21 cellular contexts compared by ENCODE assay signal in the genomic region with DNA sequence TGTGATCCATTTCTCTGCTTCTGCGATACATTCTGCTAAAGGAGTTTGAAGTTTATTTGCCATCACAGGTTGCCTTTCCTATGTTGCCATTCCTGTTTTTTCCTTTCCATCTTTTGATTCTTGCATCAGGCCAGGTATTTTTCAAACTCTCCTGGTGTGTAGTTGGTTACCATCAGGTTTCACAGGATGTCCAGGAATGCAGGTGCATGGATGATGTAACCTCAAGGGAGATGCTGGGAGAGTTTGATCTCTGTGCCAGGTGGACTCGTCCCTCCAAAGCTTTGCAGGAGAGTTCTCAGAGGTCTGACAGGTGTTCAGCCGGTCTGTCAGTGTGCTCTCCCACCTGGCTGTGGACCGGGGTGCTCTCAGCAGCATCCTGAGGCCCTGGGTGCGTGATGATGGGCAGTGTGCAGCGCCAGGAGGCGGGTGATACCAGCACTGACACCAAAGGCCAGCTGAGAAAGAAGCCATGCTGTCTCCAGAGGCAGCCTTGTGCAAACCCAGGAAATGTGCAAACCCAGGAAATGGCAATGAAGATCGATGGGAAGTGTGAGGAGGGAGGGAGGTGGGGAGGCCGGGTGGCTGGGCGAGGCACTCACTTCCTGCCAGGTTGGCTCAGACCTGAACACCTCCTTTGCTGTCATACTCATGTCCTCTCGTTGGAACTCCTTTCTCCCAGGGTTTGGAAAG. TPM values are rescaled to one million over a fixed set of nuclear protein-coding genes. Genes with fewer than 3 reads are reported as not detected.
DNase-seq lines count a peak whose midpoint lies in the region; ATAC-seq and TF ChIP-seq lines count a peak whose summit lies in the region.
"Had no signal": no experiment of that assay in that cellular context is flagged by ENCODE, and none has a peak within 500 bp of the region (broad histone marks: within the 10 kb centered on the region; RNA-seq: fewer than 3 reads in every experiment).

No MANE protein-coding gene starts in this region.

- peaks cover 4% of the 10 kb centered on the region for H3K4me1 ChIP-seq in hepatocyte (ENCODE audit: insufficient read depth)

- H3K4me3 ChIP-seq in hepatocyte = no peak overlapping the region
- H3K4me3 ChIP-seq: adrenal gland, tibial artery had no signal

- H3K27me3 ChIP-seq in hepatocyte = peaks cover 32% of the 10 kb centered on the region

- peak; percentile 52 for ATAC-seq in stimulated activated memory B cell treated with anti-CD40 and anti-IgM and Interleukin-4, amounts not matched to agents 10 μg/mL and 1 μg/mL and 100 μg/mL, for 72 hours
- ATAC-seq in effector memory CD8-positive, alpha-beta T cell (replicated peaks) = no peak
- ATAC-seq: activated T-cell treated with anti-CD3 and anti-CD28 coated beads, Interleukin-2, amount 50 U/mL, for 72 hours; naive thymus-derived CD8-positive, alpha-beta T cell had no signal

- H3K27ac Mint-ChIP-seq in stimulated activated memory B cell treated with anti-CD40 and anti-IgM and Interleukin-4, amounts not matched to agents 10 μg/mL and 1 μg/mL and 100 μg/mL, for 72 hours = no peak overlapping the region
- no peak overlapping the region for H3K27ac Mint-ChIP-seq in effector memory CD8-positive, alpha-beta T cell
- H3K27ac Mint-ChIP-seq: activated CD4-positive, alpha-beta T cell treated with anti-CD3 and anti-CD28 coated beads, Interleukin-2, amount 10 ng/mL, durations not matched to agents 24 days and 14 days; activated T-cell treated with anti-CD3 and anti-CD28 coated beads, Interleukin-2, amount 50 U/mL, for 72 hours; T-helper 2 cell treated with Interferon-gamma antibody and Interleukin-4, amounts not matched to agents 5 μg/mL and 100 μg/mL, for 36 hours had no signal

- no peaks in the 10 kb centered on the region for H3K79me2 ChIP-seq in hepatocyte

- peaks cover 6% of the 10 kb centered on the region for H3K4me1 Mint-ChIP-seq in stimulated activated memory B cell treated with anti-CD40 and anti-IgM and Interleukin-4, amounts not matched to agents 10 μg/mL and 1 μg/mL and 100 μg/mL, for 72 hours
- peaks cover 0 to 2% of the 10 kb centered on the region in 2 donors for H3K4me1 Mint-ChIP-seq in effector memory CD8-positive, alpha-beta T cell (ENCODE audit: low read depth in 2 of 2)

- no peaks in the 10 kb centered on the region for H3K9me3 ChIP-seq in hepatocyte (ENCODE audit: low read depth)
- H3K9me3 ChIP-seq: adrenal gland, tibial artery had no signal

- peaks cover 69% of the 10 kb centered on the region for H3K27me3 Mint-ChIP-seq in stimulated activated memory B cell treated with anti-CD40 and anti-IgM and Interleukin-4, amounts not matched to agents 10 μg/mL and 1 μg/mL and 100 μg/mL, for 72 hours
- H3K27me3 Mint-ChIP-seq in effector memory CD8-positive, alpha-beta T cell = peaks cover 49 to 81% of the 10 kb centered on the region in 2 donors

- H3K4me3 Mint-ChIP-seq in stimulated activated memory B cell treated with anti-CD40 and anti-IgM and Interleukin-4, amounts not matched to agents 10 μg/mL and 1 μg/mL and 100 μg/mL, for 72 hours = no peak overlapping the region
- H3K4me3 Mint-ChIP-seq in effector memory CD8-positive, alpha-beta T cell = no peak overlapping the region
- H3K4me3 Mint-ChIP-seq: activated CD4-positive, alpha-beta T cell treated with anti-CD3 and anti-CD28 coated beads, Interleukin-2, amount 10 ng/mL, durations not matched to agents 24 days and 14 days; activated T-cell treated with anti-CD3 and anti-CD28 coated beads, Interleukin-2, amount 50 U/mL, for 72 hours; T-helper 2 cell treated with Interferon-gamma antibody and Interleukin-4, amounts not matched to agents 5 μg/mL and 100 μg/mL, for 36 hours had no signal

- no peaks in the 10 kb centered on the region for H3K9me3 Mint-ChIP-seq in stimulated activated memory B cell treated with anti-CD40 and anti-IgM and Interleukin-4, amounts not matched to agents 10 μg/mL and 1 μg/mL and 100 μg/mL, for 72 hours
- no peaks in the 10 kb centered on the region for H3K9me3 Mint-ChIP-seq in effector memory CD8-positive, alpha-beta T cell
- H3K9me3 Mint-ChIP-seq: activated CD4-positive, alpha-beta T cell treated with anti-CD3 and anti-CD28 coated beads, Interleukin-2, amount 10 ng/mL, durations not matched to agents 24 days and 14 days; activated T-cell treated with anti-CD3 and anti-CD28 coated beads, Interleukin-2, amount 50 U/mL, for 72 hours; naive thymus-derived CD8-positive, alpha-beta T cell; T-helper 2 cell treated with Interferon-gamma antibody and Interleukin-4, amounts not matched to agents 5 μg/mL and 100 μg/mL, for 36 hours had no signal

- H3K9me2 ChIP-seq in hepatocyte (replicated peaks; ENCODE audit: insufficient read depth) = no peaks in the 10 kb centered on the region

- H3K27ac ChIP-seq in hepatocyte = peak overlapping the region; percentile 65
- H3K27ac ChIP-seq: adrenal gland, tibial artery had no signal

- H4K20me1 ChIP-seq in hepatocyte (ENCODE audit: insufficient read depth, poor library complexity, severe bottlenecking) = no peaks in the 10 kb centered on the region

- no peaks in the 10 kb centered on the region for H3K36me3 ChIP-seq in hepatocyte (replicated peaks; ENCODE audit: insufficient read depth, low read depth)
- H3K36me3 ChIP-seq: adrenal gland, tibial artery had no signal

- H3K36me3 Mint-ChIP-seq in stimulated activated memory B cell treated with anti-CD40 and anti-IgM and Interleukin-4, amounts not matched to agents 10 μg/mL and 1 μg/mL and 100 μg/mL, for 72 hours = no peaks in the 10 kb centered on the region
- peaks cover 6% of the 10 kb centered on the region for H3K36me3 Mint-ChIP-seq in effector memory CD8-positive, alpha-beta T cell (ENCODE audit: insufficient read depth)
- H3K36me3 Mint-ChIP-seq: naive thymus-derived CD8-positive, alpha-beta T cell had no signal

- 66% methylated on average over 11 of the region's 11 CpGs for WGBS in hepatocyte (ENCODE audit: low lambda C conversion rate, missing lambda C conversion rate)

- no peak for TF ChIP-seq CTCF in hepatocyte (IDR thresholded peaks at IDR 0.05; ENCODE audit: poor library complexity)

- H3K4me2 ChIP-seq in hepatocyte = peak overlapping the region; percentile 20

- DNase-seq in NCI-H2171 treated with DMSO at 0.1 percent for 48 hours (lab: John Stamatoyannopoulos, UW) (peak; percentile 55), NCI-H2171 (lab: John Stamatoyannopoulos, UW) (no peak), NCI-H510A (lab: John Stamatoyannopoulos, UW) (peak; percentile 79), hepatocyte (ENCODE audit: low spot score) (no peak), A172 (ENCODE audit: low spot score) (no peak)
- no peak for DNase-seq in stimulated activated naive CD4-positive, alpha-beta T cell treated with Interleukin-2 at 50 U/mL for 16 hours (lab: John Stamatoyannopoulos, UW)
- no peak for DNase-seq in effector memory CD8-positive, alpha-beta T cell
- DNase-seq: activated CD4-positive, alpha-beta T cell treated with anti-CD3 and anti-CD28 coated beads, Interleukin-2, amount 10 ng/mL, durations not matched to agents 24 days and 14 days; activated T-cell treated with anti-CD3 and anti-CD28 coated beads, Interleukin-2, amount 50 U/mL, for 72 hours; adrenal gland; GF-D8; islet precursor cell; naive thymus-derived CD8-positive, alpha-beta T cell; NCI-H1092; NCI-H524 treated with DMSO at 0.1 percent for 48 hours; stimulated activated CD8-positive, alpha-beta memory T cell treated with anti-CD3 and anti-CD28 coated beads, Interleukin-4, amount 100 ng/mL, for 48 hours; tibial artery had no signal

- H2AFZ ChIP-seq in hepatocyte = no peak overlapping the region

RNA-seq across cellular contexts. Expression of a gene that starts 1.7 kb away (rescaled TPM):
- total RNA-seq in hepatocyte = 6.0 and 12.2 TPM in 2 replicates
- 6.8 and 7.2 TPM in 2 replicates for polyA plus RNA-seq in hepatocyte
- total RNA-seq in A172 (2014; rRNA removed; shearing (Covaris generic)) = not detected in 2 replicates
- total RNA-seq: activated CD4-positive, alpha-beta T cell treated with anti-CD3 and anti-CD28 coated beads, Interleukin-2, amount 10 ng/mL, durations not matched to agents 24 days and 14 days; chondrocyte; naive thymus-derived CD8-positive, alpha-beta T cell; RPMI7951 had no signal
- polyA plus RNA-seq: naive thymus-derived CD8-positive, alpha-beta T cell had no signal

Comparison
In these comparisons a context has a peak if more than half of its experiments do, and no peak if none do; other contexts are left out.
1. DNase-seq: peak in NCI-H2171 treated with DMSO at 0.1 percent for 48 hours (single experiment) and NCI-H510A (single experiment); none in NCI-H2171 (single experiment), hepatocyte (single experiment), stimulated activated naive CD4-positive, alpha-beta T cell treated with Interleukin-2 at 50 U/mL for 16 hours (single experiment), effector memory CD8-positive, alpha-beta T cell (0 of 3) and A172 (single experiment).